8 cellular contexts compared by ENCODE assay signal in the genomic region with DNA sequence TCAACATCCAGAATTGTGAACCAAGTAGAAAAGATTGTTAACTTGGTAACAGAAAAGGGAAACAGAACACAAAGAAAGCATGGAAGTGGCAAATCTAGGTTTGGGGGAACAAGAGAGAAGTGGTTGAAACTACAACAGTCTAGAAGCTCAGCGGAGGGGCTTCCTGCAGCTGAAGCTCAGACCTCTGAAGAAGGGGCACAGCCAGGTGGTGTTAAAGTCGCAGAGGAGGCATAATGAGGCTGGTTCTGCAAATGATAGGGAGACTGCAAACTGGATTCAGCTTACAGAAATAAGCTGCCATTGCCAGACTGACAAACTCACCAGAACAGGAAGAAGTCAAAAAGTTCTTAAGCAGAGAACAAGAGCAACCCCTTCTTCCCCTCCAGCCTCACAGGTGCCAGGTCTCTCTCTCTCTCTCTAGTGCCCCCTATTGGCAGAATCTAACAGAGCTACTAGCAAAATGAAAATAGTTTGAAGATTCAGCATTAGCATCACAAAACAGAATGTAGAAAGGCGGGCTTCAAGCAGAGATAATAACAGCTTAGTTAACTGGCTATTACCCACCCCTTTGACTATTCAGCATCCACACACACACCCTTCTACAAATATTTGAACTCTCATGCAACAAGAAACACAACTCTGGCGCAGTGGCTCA.
DNase-seq lines count a peak whose midpoint lies in the region; ATAC-seq and TF ChIP-seq lines count a peak whose summit lies in the region.

No MANE protein-coding gene starts in this region.

- peaks cover 0 to 17% (median 9%) of the 10 kb centered on the region in 3 donors for H3K4me1 ChIP-seq in esophagus squamous epithelium

- no peak overlapping the region for H3K4me3 ChIP-seq in esophagus squamous epithelium

- TF ChIP-seq CTCF in AG09319 (IDR thresholded peaks at IDR 0.05; ENCODE audit: low read depth, low read length) (peak; percentile 39), esophagus squamous epithelium (IDR thresholded peaks at IDR 0.05) (peak; percentile 14 to 54 (median 34)), subcutaneous adipose tissue (IDR thresholded peaks at IDR 0.05; ENCODE audit: low read depth) (peak; percentile 42)

- intact Hi-C loops in esophagus squamous epithelium (cut with DNase I), result no loop called here

- no peak for DNase-seq in AG09319 (ENCODE audit: extremely low read depth, low read depth)
- peak; percentile 57 for DNase-seq in RPMI8226
- DNase-seq in esophagus squamous epithelium (lab: John Stamatoyannopoulos, UW), result no peak
- no peak for DNase-seq in NCI-H2196 treated with DMSO at 0.1 percent for 48 hours (lab: John Stamatoyannopoulos, UW; ENCODE audit: unreplicated experiment)

- 79 to 88% methylated on average over 3 to 4 of the region's 4 CpGs for WGBS in esophagus squamous epithelium, 2 donors

- H3K36me3 ChIP-seq in esophagus squamous epithelium, result no peaks in the 10 kb centered on the region

- no peaks in the 10 kb centered on the region for H3K9me3 ChIP-seq in esophagus squamous epithelium

- no peaks in the 10 kb centered on the region for H3K27me3 ChIP-seq in esophagus squamous epithelium

- H3K27ac ChIP-seq in esophagus squamous epithelium, result no peak overlapping the region

- peak; percentile 79 for ATAC-seq in GM18502 (IDR thresholded peaks at IDR 0.05; ENCODE audit: poor library complexity, unreplicated experiment)
- ATAC-seq in HG03064 (IDR thresholded peaks at IDR 0.05; ENCODE audit: low read depth, unreplicated experiment), result peak; percentile 59
- no peak for ATAC-seq in GM18873 (IDR thresholded peaks at IDR 0.05; ENCODE audit: low FRiP score, unreplicated experiment)

- TF ChIP-seq POLR2A in esophagus squamous epithelium (IDR thresholded peaks at IDR 0.05), result no peak
